ENCODE assay signal across 30 cellular contexts in genomic region chr16:84207266-84207665, GRCh38. TPM values are rescaled to one million over a fixed set of nuclear protein-coding genes. Genes with fewer than 3 reads are reported as not detected.
"Had no signal": no experiment of that assay in that cellular context is flagged by ENCODE, and none has a peak within 500 bp of the region (broad histone marks: within the 10 kb centered on the region; RNA-seq: fewer than 3 reads in every experiment).

No MANE protein-coding gene starts in this region.

- ATAC-seq: activated T-cell treated with anti-CD3 and anti-CD28 coated beads, Interleukin-2, amount 50 U/mL, for 72 hours; Right ventricle myocardium inferior; T-cell had no signal

- H3K4me3 ChIP-seq: cardiac muscle cell, SK-N-MC had no signal

- H3K36me3 Mint-ChIP-seq: activated naive CD4-positive, alpha-beta T cell treated with anti-CD3 and anti-CD28 coated beads, Interleukin-2, amount 10 ng/mL, durations not matched to agents 7 days and 5 days; activated naive CD8-positive, alpha-beta T cell treated with anti-CD3 and anti-CD28 coated beads for 36 hours; T-cell had no signal

- H3K4me1 Mint-ChIP-seq: activated CD4-positive, alpha-beta memory T cell treated with anti-CD3 and anti-CD28 coated beads, Interleukin-2, amount 10 ng/mL, durations not matched to agents 7 days and 5 days; activated naive CD4-positive, alpha-beta T cell treated with anti-CD3 and anti-CD28 coated beads, Interleukin-2, amount 10 ng/mL, durations not matched to agents 7 days and 5 days; activated naive CD8-positive, alpha-beta T cell treated with anti-CD3 and anti-CD28 coated beads for 36 hours; T-cell had no signal

- H3K4me3 Mint-ChIP-seq: activated CD4-positive, alpha-beta memory T cell treated with anti-CD3 and anti-CD28 coated beads, Interleukin-2, amount 10 ng/mL, durations not matched to agents 7 days and 5 days; activated naive CD4-positive, alpha-beta T cell treated with anti-CD3 and anti-CD28 coated beads, Interleukin-2, amount 10 ng/mL, durations not matched to agents 7 days and 5 days; activated naive CD8-positive, alpha-beta T cell treated with anti-CD3 and anti-CD28 coated beads for 36 hours; activated T-cell treated with anti-CD3 and anti-CD28 coated beads, Interleukin-2, amount 50 U/mL, for 72 hours; T-cell had no signal

- H3K27me3 Mint-ChIP-seq: activated naive CD4-positive, alpha-beta T cell treated with anti-CD3 and anti-CD28 coated beads, Interleukin-2, amount 10 ng/mL, durations not matched to agents 7 days and 5 days; activated naive CD8-positive, alpha-beta T cell treated with anti-CD3 and anti-CD28 coated beads for 36 hours had no signal

- H3K27ac Mint-ChIP-seq: activated CD4-positive, alpha-beta memory T cell treated with anti-CD3 and anti-CD28 coated beads, Interleukin-2, amount 10 ng/mL, durations not matched to agents 7 days and 5 days; activated naive CD4-positive, alpha-beta T cell treated with anti-CD3 and anti-CD28 coated beads, Interleukin-2, amount 10 ng/mL, durations not matched to agents 7 days and 5 days; activated naive CD8-positive, alpha-beta T cell treated with anti-CD3 and anti-CD28 coated beads for 36 hours; activated T-cell treated with anti-CD3 and anti-CD28 coated beads, Interleukin-2, amount 50 U/mL, for 72 hours; activated T-helper 2 cell treated with anti-CD3 and anti-CD28 coated beads, Interferon-gamma antibody, Interleukin-2, Interleukin-4, amounts not matched to agents 10 μg/mL and 5 μg/mL and 100 μg/mL, durations not matched to agents 14 hours and 24 hours and 36 hours; T-cell had no signal

- H3K27me3 ChIP-seq: brain microvascular endothelial cell, cardiac muscle cell had no signal

- H3K9me3 Mint-ChIP-seq: activated CD4-positive, alpha-beta memory T cell treated with anti-CD3 and anti-CD28 coated beads, Interleukin-2, amount 10 ng/mL, durations not matched to agents 7 days and 5 days; activated naive CD4-positive, alpha-beta T cell treated with anti-CD3 and anti-CD28 coated beads, Interleukin-2, amount 10 ng/mL, durations not matched to agents 7 days and 5 days; activated naive CD8-positive, alpha-beta T cell treated with anti-CD3 and anti-CD28 coated beads for 36 hours; activated T-helper 2 cell treated with anti-CD3 and anti-CD28 coated beads, Interferon-gamma antibody, Interleukin-2, Interleukin-4, amounts not matched to agents 10 μg/mL and 5 μg/mL and 100 μg/mL, durations not matched to agents 14 hours and 24 hours and 36 hours; T-cell had no signal

- H3K36me3 ChIP-seq: brain microvascular endothelial cell, cardiac muscle cell had no signal

- DNase-seq: activated CD4-positive, alpha-beta memory T cell treated with anti-CD3 and anti-CD28 coated beads, Interleukin-2, amount 10 ng/mL, durations not matched to agents 7 days and 5 days; activated CD4-positive, alpha-beta T cell treated with anti-CD3 and anti-CD28 coated beads, Interleukin-2, amount 50 U/mL, for 1 hour; activated CD4-positive, CD25-positive, alpha-beta regulatory T cell; activated gamma-delta T cell treated with Interleukin-2 at 50 U/mL for 16 hours; activated naive CD4-positive, alpha-beta T cell treated with anti-CD3 and anti-CD28 coated beads, Interleukin-2, amount 10 ng/mL, durations not matched to agents 7 days and 5 days; activated naive CD8-positive, alpha-beta T cell treated with anti-CD3 and anti-CD28 coated beads for 36 hours; activated T-cell treated with anti-CD3 and anti-CD28 coated beads for 4 hours; activated T-cell treated with anti-CD3 and anti-CD28 coated beads, Interleukin-2, amount 50 U/mL, for 72 hours; brain microvascular endothelial cell; KG1; NCI-H1048; NCI-H1417; NCI-H2029 treated with DMSO at 0.1 percent for 48 hours; NCI-H345; NCI-H510A; NCI-H526 treated with DMSO at 0.1 percent for 48 hours; T-cell; T-helper 2 cell; T1000 had no signal

- H3K27ac ChIP-seq: brain microvascular endothelial cell, cardiac muscle cell, SK-N-MC, VCaP had no signal

RNA-seq across cellular contexts. Expression of gene ADAD2, which starts 16.3 kb away (rescaled TPM):
- total RNA-seq: activated CD4-positive, alpha-beta memory T cell treated with anti-CD3 and anti-CD28 coated beads, Interleukin-2, amount 10 ng/mL, durations not matched to agents 7 days and 5 days; activated T-helper 2 cell treated with anti-CD3 and anti-CD28 coated beads, Interferon-gamma antibody, Interleukin-2, Interleukin-4, amounts not matched to agents 10 μg/mL and 5 μg/mL and 100 μg/mL, durations not matched to agents 14 hours and 24 hours and 36 hours; cardiac muscle cell; LHCN-M2; M059J; OCI-LY7; Right ventricle myocardium inferior; RPMI7951 had no signal
- polyA plus RNA-seq: cardiac muscle cell had no signal

RNA-seq across cellular contexts. Expression of gene KCNG4, which starts 32.5 kb away (rescaled TPM):
- total RNA-seq: activated CD4-positive, alpha-beta memory T cell treated with anti-CD3 and anti-CD28 coated beads, Interleukin-2, amount 10 ng/mL, durations not matched to agents 7 days and 5 days; activated CD8-positive, alpha-beta memory T cell treated with anti-CD3 and anti-CD28 coated beads for 36 hours; activated naive CD8-positive, alpha-beta T cell treated with anti-CD3 and anti-CD28 coated beads for 36 hours; activated T-cell treated with anti-CD3 and anti-CD28 coated beads, Interleukin-2, amount 50 U/mL, for 72 hours; activated T-helper 2 cell treated with anti-CD3 and anti-CD28 coated beads, Interferon-gamma antibody, Interleukin-2, Interleukin-4, amounts not matched to agents 10 μg/mL and 5 μg/mL and 100 μg/mL, durations not matched to agents 14 hours and 24 hours and 36 hours; cardiac muscle cell; M059J; OCI-LY7; Right ventricle myocardium inferior; RPMI7951; T-cell had no signal
- polyA plus RNA-seq: adipose tissue, cardiac muscle cell had no signal
